ENCODE assay signal across 5 cellular contexts in the genomic region with DNA sequence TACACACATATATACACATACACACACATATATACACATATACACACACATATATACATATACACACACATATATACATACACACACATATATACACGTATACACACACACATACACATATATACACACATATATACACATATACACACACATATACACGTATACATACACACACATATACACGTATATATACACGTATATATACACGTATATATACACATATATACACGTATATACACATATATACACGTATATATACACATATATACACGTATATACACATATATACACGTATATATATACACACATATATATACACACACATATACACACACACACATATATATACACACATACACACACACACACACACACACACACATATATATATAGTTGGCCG. TPM values are rescaled to one million over a fixed set of nuclear protein-coding genes. Genes with fewer than 3 reads are reported as not detected.
DNase-seq lines count a peak whose midpoint lies in the region; ATAC-seq, FAIRE-seq and TF ChIP-seq lines count a peak whose summit lies in the region.
"Not testable (repeated sequence)": the region's sequence is repeated elsewhere in the genome, so short reads cannot be mapped to it uniquely, and the experiment has no call there.

No MANE protein-coding gene starts in this region.

- H3K9me1 ChIP-seq in K562 (ENCODE audit: control insufficient read depth, insufficient read depth, low read length): not testable (repeated sequence)

- not testable (repeated sequence) for H3K9me3 ChIP-seq in HEK293 (ENCODE audit: control insufficient read depth, insufficient read depth, low read depth, low read length); K562 (replicated peaks; ENCODE audit: control insufficient read depth, insufficient read depth, low read depth, low read length); small intestine (ENCODE audit: control insufficient read depth, low read depth)

- H3K4me3 ChIP-seq in HEK293 (ENCODE audit: low read depth, low read length); K562; small intestine (ENCODE audit: low read depth in 1 of 2, low read length in 2 of 2): not testable (repeated sequence)

- FAIRE-seq in A204.1 (lab: Jason Lieb, UNC): peak; percentile 51
- not testable (repeated sequence) for FAIRE-seq in K562 (lab: Jason Lieb, UNC)
- FAIRE-seq in frontal cortex (lab: Jason Lieb, UNC): peak; percentile 81
- peak; percentile 61 for FAIRE-seq in small intestine (lab: Jason Lieb, UNC)

- not testable (repeated sequence) for TF ChIP-seq RAD21 in K562 (CRISPR knock-in tag; conservative IDR thresholded peaks at IDR 0.05 in 1 of 2, IDR thresholded peaks at IDR 0.05 in 1 of 2)

- H3K36me3 ChIP-seq in HEK293 (ENCODE audit: control insufficient read depth in 2 of 2, insufficient read depth in 1 of 2, low read length in 2 of 2); K562 (ENCODE audit: control insufficient read depth, insufficient read depth, low read length); small intestine (ENCODE audit: control insufficient read depth in 2 of 2, insufficient read depth in 2 of 2, low read length in 2 of 2): not testable (repeated sequence)

- not testable (repeated sequence) for H2AFZ ChIP-seq in K562 (ENCODE audit: low read depth, low read length)

- BruUV-seq in K562 (replicated peaks; lab: Mats Ljungman, UMichigan): not testable (repeated sequence)

- POLR2A ChIA-PET in HEK293 (lab: Yijun Ruan, JAX); K562 (lab: Yijun Ruan, JAX): not testable (repeated sequence)

- WGBS in K562 (ENCODE audit: insufficient coverage, low coverage, missing lambda C conversion rate): 84% methylated on average over 10 of the region's 10 CpGs
- WGBS in small intestine, 3 donors: 81 to 87% (median 87%) methylated on average over 10 of the region's 10 CpGs

- not testable (repeated sequence) for H3K4me2 ChIP-seq in K562 (ENCODE audit: insufficient read depth, low read length)

- CTCF ChIA-PET in HEK293 (lab: Yijun Ruan, JAX); K562 (lab: Yijun Ruan, JAX; ENCODE audit: low intra/inter-chr PET ratio): not testable (repeated sequence)

- DNase-seq in K562 (ENCODE audit: extremely low read depth in 1 of 4, low spot score in 3 of 4); frontal cortex (ENCODE audit: low spot score in 2 of 2); small intestine: not testable (repeated sequence)

- H3K9ac ChIP-seq in K562 (ENCODE audit: insufficient read depth in 1 of 2, low read depth in 2 of 2, low read length in 2 of 2): not testable (repeated sequence)

- intact Hi-C loops in K562 (cut with micrococcal nuclease): not testable (repeated sequence)

- not testable (repeated sequence) for TF ChIP-seq EP300 in K562 (IDR thresholded peaks at IDR 0.05; ENCODE audit: low read length)

- not testable (repeated sequence) for TF ChIP-seq POLR2A in K562 (conservative IDR thresholded peaks at IDR 0.05)

- not testable (repeated sequence) for TF ChIP-seq CTCF in HEK293 (tag by site-specific recombination; IDR thresholded peaks at IDR 0.05); K562 (IDR thresholded peaks at IDR 0.05 in 2 of 3, conservative IDR thresholded peaks at IDR 0.05 in 1 of 3; ENCODE audit: insufficient read depth in 2 of 3, low read depth in 1 of 3, low read length in 3 of 3)

- H4K20me1 ChIP-seq in K562 (replicated peaks; ENCODE audit: control insufficient read depth, insufficient read depth, low read length): not testable (repeated sequence)

- ATAC-seq in K562: not testable (repeated sequence)

- H3K4me1 ChIP-seq in HEK293 (ENCODE audit: control insufficient read depth, insufficient read depth, low read length); K562 (replicated peaks in 1 of 2; ENCODE audit: control insufficient read depth in 2 of 2, insufficient read depth in 2 of 2, low read length in 2 of 2); small intestine (ENCODE audit: control insufficient read depth in 2 of 2, insufficient read depth in 1 of 2, low read depth in 1 of 2, low read length in 1 of 2): not testable (repeated sequence)

- in situ Hi-C loops in K562 (cut with MboI): not testable (repeated sequence)

- not testable (repeated sequence) for H3K27me3 ChIP-seq in K562 (ENCODE audit: control insufficient read depth in 2 of 2, insufficient read depth in 2 of 2, low read length in 2 of 2); small intestine (ENCODE audit: control insufficient read depth in 2 of 2, insufficient read depth in 2 of 2, low read length in 2 of 2)

- H3K79me2 ChIP-seq in K562 (ENCODE audit: control insufficient read depth, insufficient read depth, low read length): peaks cover 29% of the 10 kb centered on the region

- not testable (repeated sequence) for H3K27ac ChIP-seq in HEK293 (ENCODE audit: extremely low read depth, low read depth, low read length); K562 (ENCODE audit: extremely low read depth, low read depth, low read length); small intestine (ENCODE audit: low read depth in 1 of 2, low read length in 1 of 2)

TF ChIP-seq in HEK293, 187 proteins besides CTCF, POLR2A, EP300 and RAD21:
- peak; percentile 40; the same call in 1 of the 2 replicates for TF ChIP-seq ZSCAN4 (tag by site-specific recombination; IDR thresholded peaks at IDR 0.05)

TF ChIP-seq in K562, 482 proteins besides CTCF, POLR2A, EP300 and RAD21 (continues in another document):
- peak; percentile 90 for TF ChIP-seq ZNF449 (CRISPR knock-in tag; IDR thresholded peaks at IDR 0.05)

RNA-seq across cellular contexts. Expression of gene MAPKAP1, which starts 13.5 kb away (rescaled TPM):
- total RNA-seq in K562 (2011; cell fraction: chromatin; rRNA removed; ENCODE audit: low replicate concordance): 75.9 and 114 TPM in 2 replicates
- 32.5 and 42.6 TPM in 2 replicates for total RNA-seq in K562 (2011; cell fraction: nucleolus; rRNA removed)
- 70.0 and 87.9 TPM in 2 replicates for total RNA-seq in K562 (2011; cell fraction: nucleoplasm; rRNA removed)
- 74.1 and 75.1 TPM in 2 replicates for total RNA-seq in K562 (2014; rRNA removed)
- total RNA-seq in K562 (2014; rRNA removed; fragmentation: Illumina TruSeq; extraction: Trizol): 55.3 and 59.6 TPM in 2 replicates
- 54.7 and 59.2 TPM in 2 replicates for total RNA-seq in K562 (2015; rRNA removed; fragmentation: Illumina TruSeq; extraction: Trizol)
- 68.1 and 74.3 TPM in 2 replicates for total RNA-seq in K562 (2021)
- polyA plus RNA-seq in K562 (2011; rRNA removed): 68.6 and 82.1 TPM in 2 replicates
- polyA plus RNA-seq in K562 (2011; cell fraction: cytosol; rRNA removed): 52.1 and 65.5 TPM in 2 replicates
- 57.0 and 69.0 TPM in 2 replicates for polyA plus RNA-seq in K562 (2011; cell fraction: nucleus; rRNA removed)
- 50.6 and 60.4 TPM in 2 replicates for polyA plus RNA-seq in K562 (2012)
- polyA plus RNA-seq in K562 (2014; fragmentation: Illumina TruSeq; extraction: Trizol): 61.8 and 80.4 TPM in 2 replicates
- polyA plus RNA-seq in K562 (2014; fragmentation: Nextera tagmentation; extraction: Ambion mirVana): 1 to 10 TPM; 2.6 to 3.3 TPM
- 61.1 and 63.8 TPM in 2 replicates for polyA plus RNA-seq in K562 (2014; rRNA removed)
- 98.5 and 101 TPM in 2 replicates for polyA minus RNA-seq in K562 (2011; rRNA and poly(A)+ RNA removed)
- polyA minus RNA-seq in K562 (2011; cell fraction: cytosol; rRNA and poly(A)+ RNA removed): 20.9 and 21.3 TPM in 2 replicates
- 42.5 and 52.8 TPM in 2 replicates for polyA minus RNA-seq in K562 (2011; cell fraction: nucleus; rRNA and poly(A)+ RNA removed)
- total RNA-seq in frontal cortex: 35.9 TPM
- polyA plus RNA-seq in small intestine: 10 to 100 TPM; 38.4 to 57.4 (median 45.0) TPM

RNA-seq across cellular contexts. Expression of gene PBX3, which starts 53.7 kb away (rescaled TPM):
- 2.8 and 5.5 TPM in 2 replicates for total RNA-seq in K562 (2011; cell fraction: chromatin; rRNA removed; ENCODE audit: low replicate concordance)
- 2.5 and 2.6 TPM in 2 replicates for total RNA-seq in K562 (2011; cell fraction: nucleolus; rRNA removed)
- total RNA-seq in K562 (2011; cell fraction: nucleoplasm; rRNA removed): 4.8 and 8.5 TPM in 2 replicates
- total RNA-seq in K562 (2014; rRNA removed) (2.9 and 5.8 TPM in 2 replicates), K562 (2014; rRNA removed; fragmentation: Illumina TruSeq; extraction: Trizol) (0.91 and 1.3 TPM in 2 replicates), K562 (2015; rRNA removed; fragmentation: Illumina TruSeq; extraction: Trizol) (0.65 and 0.98 TPM in 2 replicates), K562 (2021) (1.8 and 3.1 TPM in 2 replicates), frontal cortex (37.5 TPM)
- polyA plus RNA-seq in K562 (2011; rRNA removed) (1.0 and 2.5 TPM in 2 replicates), K562 (2014; fragmentation: Illumina TruSeq; extraction: Trizol) (0.71 and 0.92 TPM in 2 replicates), K562 (2014; fragmentation: Nextera tagmentation; extraction: Ambion mirVana) (under 1 TPM; 0.14 to 0.21 TPM), K562 (2014; rRNA removed) (1.9 and 3.4 TPM in 2 replicates), small intestine (1 to 10 TPM; 2.5 to 8.7 (median 4.1) TPM)
- 0.56 and 1.2 TPM in 2 replicates for polyA plus RNA-seq in K562 (2011; cell fraction: cytosol; rRNA removed)
- polyA plus RNA-seq in K562 (2011; cell fraction: nucleus; rRNA removed): 1.4 and 3.8 TPM in 2 replicates
- 0.91 and 1.1 TPM in 2 replicates for polyA plus RNA-seq in K562 (2012)
- 2.6 and 4.6 TPM in 2 replicates for polyA minus RNA-seq in K562 (2011; rRNA and poly(A)+ RNA removed)
- 1.3 TPM in 1 of 2 replicates, not detected in the other for polyA minus RNA-seq in K562 (2011; cell fraction: cytosol; rRNA and poly(A)+ RNA removed)
- 9.2 and 13.7 TPM in 2 replicates for polyA minus RNA-seq in K562 (2011; cell fraction: nucleus; rRNA and poly(A)+ RNA removed)
